In genomic region chr4:35252866-35253265, GRCh38 we compare ENCODE assay signal across 23 cellular contexts.
DNase-seq lines count a peak whose midpoint lies in the region; ATAC-seq, FAIRE-seq and TF ChIP-seq lines count a peak whose summit lies in the region.
"Had no signal": no experiment of that assay in that cellular context is flagged by ENCODE, and none has a peak within 500 bp of the region (broad histone marks: within the 10 kb centered on the region; RNA-seq: fewer than 3 reads in every experiment).

No MANE protein-coding gene starts in this region.

- no peak overlapping the region for H4K12ac ChIP-seq in trophoblast cell (ENCODE audit: low read depth, low read length)

- H3K27me3 Mint-ChIP-seq in GM23338 (ENCODE audit: insufficient read depth, low read depth, poor library complexity), result no peaks in the 10 kb centered on the region
- H3K27me3 Mint-ChIP-seq: CD4-positive, CD25-positive, alpha-beta regulatory T cell had no signal

- no peak overlapping the region for H4K8ac ChIP-seq in trophoblast cell (ENCODE audit: low read depth, low read length)

- no peak overlapping the region for H3K4me2 ChIP-seq in GM23338
- H3K4me2 ChIP-seq in trophoblast cell (ENCODE audit: low read length), result no peak overlapping the region

- no peak overlapping the region for H3K9ac ChIP-seq in trophoblast cell (ENCODE audit: low read length)
- H3K9ac ChIP-seq: GM23248 had no signal

- no peak overlapping the region for H3K14ac ChIP-seq in trophoblast cell (ENCODE audit: low read length)

- H4K91ac ChIP-seq in trophoblast cell (ENCODE audit: low read depth, low read length), result no peak overlapping the region

- H3K4me1 ChIP-seq in GM23338 (ENCODE audit: insufficient read depth), result peaks cover under 1% of the 10 kb centered on the region; the same call in 1 of the 2 replicates
- H3K4me1 ChIP-seq in trophoblast cell (ENCODE audit: control insufficient read depth in 1 of 2, insufficient read depth in 2 of 2, low read length in 2 of 2), result peaks cover 0 to 2% of the 10 kb centered on the region in 2 experiments
- H3K4me1 ChIP-seq: HAP-1 had no signal

- H3K79me2 ChIP-seq in GM23338 (replicated peaks; ENCODE audit: insufficient read depth) (no peaks in the 10 kb centered on the region), trophoblast cell (ENCODE audit: control insufficient read depth, insufficient read depth, low read length, poor library complexity) (no peaks in the 10 kb centered on the region)

- H3K18ac ChIP-seq in trophoblast cell (ENCODE audit: low read length), result no peak overlapping the region

- H3K27me3 ChIP-seq in GM23338 (ENCODE audit: insufficient read depth) (no peaks in the 10 kb centered on the region), trophoblast cell (ENCODE audit: insufficient read depth, low read length) (no peaks in the 10 kb centered on the region)

- no peak overlapping the region for H2BK12ac ChIP-seq in trophoblast cell (ENCODE audit: low read length)

- H3K36me3 ChIP-seq in GM23338 (ENCODE audit: insufficient read depth) (no peaks in the 10 kb centered on the region), trophoblast cell (ENCODE audit: control insufficient read depth in 1 of 2, insufficient read depth in 2 of 2, low read length in 2 of 2) (no peaks in the 10 kb centered on the region)
- H3K36me3 ChIP-seq: HAP-1 had no signal

- H2BK120ac ChIP-seq in trophoblast cell (ENCODE audit: insufficient read depth, low read length, poor library complexity), result no peak overlapping the region

- peaks cover under 1% of the 10 kb centered on the region for H3K9me3 ChIP-seq in trophoblast cell (ENCODE audit: insufficient read depth, low read depth, low read length)
- H3K9me3 ChIP-seq: HAP-1 had no signal

- no peak for FAIRE-seq in RCC 7860 (lab: Jason Lieb, UNC)
- FAIRE-seq: GM18507 had no signal

- no peak overlapping the region for H3K4me3 Mint-ChIP-seq in GM23338
- H3K4me3 Mint-ChIP-seq: CD4-positive, CD25-positive, alpha-beta regulatory T cell had no signal

- H4K20me1 ChIP-seq in GM23338 (replicated peaks; ENCODE audit: insufficient read depth), result no peaks in the 10 kb centered on the region

- ATAC-seq in GM23338 (no peak), left colon (no peak)

- H3K4me3 ChIP-seq in GM23338 (no peak overlapping the region), trophoblast cell (ENCODE audit: low read depth, low read length) (no peak overlapping the region)
- H3K4me3 ChIP-seq: GM23248, HAP-1, SK-N-MC had no signal

- peaks cover 2% of the 10 kb centered on the region; the same call in 1 of the 3 replicates for H3K36me3 Mint-ChIP-seq in GM23338 (ENCODE audit: low read depth)
- H3K36me3 Mint-ChIP-seq: CD4-positive, CD25-positive, alpha-beta regulatory T cell had no signal

- H3K23ac ChIP-seq in trophoblast cell (ENCODE audit: low read length), result no peak overlapping the region

- peak; percentile 1 for DNase-seq in GM23338 (ENCODE audit: low spot score)
- DNase-seq in RCC 7860 (ENCODE audit: low spot score), result peak; percentile 44
- peak; percentile 23 for DNase-seq in glomerular visceral epithelial cell (ENCODE audit: extremely low spot score)
- DNase-seq in trophoblast cell, result peak; percentile 62 to 85
- no peak for DNase-seq in DMS53 (lab: John Stamatoyannopoulos, UW)
- DNase-seq in SW480 (ENCODE audit: low spot score), result no peak
- no peak for DNase-seq in stimulated activated CD4-positive, alpha-beta T cell treated with anti-CD3 and anti-CD28 coated beads, Interleukin-4, amount 100 ng/mL, for 1 hour
- no peak for DNase-seq in left colon
- DNase-seq: CD4-positive, CD25-positive, alpha-beta regulatory T cell; DMS153; GDM1; GM23248; Karpas-422; NCI-H1694; NCI-H2081; NCI-H2171 treated with DMSO at 0.1 percent for 48 hours; NCI-H446; NCI-H526; OCI-M1; SHP77 had no signal

- intact Hi-C loops in left colon (cut with DNase I, micrococcal nuclease), result no loop called here

- H3K4ac ChIP-seq in trophoblast cell (ENCODE audit: low read depth, low read length), result no peak overlapping the region

- no peak overlapping the region for H2AK5ac ChIP-seq in trophoblast cell (ENCODE audit: low read length)

- no peaks in the 10 kb centered on the region for H3K9me3 Mint-ChIP-seq in GM23338

- peaks cover 5% of the 10 kb centered on the region; the same call in 2 of the 3 replicates for H3K4me1 Mint-ChIP-seq in GM23338
- H3K4me1 Mint-ChIP-seq: CD4-positive, CD25-positive, alpha-beta regulatory T cell had no signal

- H2BK5ac ChIP-seq in trophoblast cell (ENCODE audit: low read depth, low read length, poor library complexity), result no peak overlapping the region

- H3K27ac Mint-ChIP-seq in GM23338, result no peak overlapping the region
- H3K27ac Mint-ChIP-seq: CD4-positive, CD25-positive, alpha-beta regulatory T cell had no signal

- H2AFZ ChIP-seq in GM23338, result no peak overlapping the region
- H2AFZ ChIP-seq in trophoblast cell (ENCODE audit: insufficient read depth, low read length, poor library complexity), result no peak overlapping the region
- H2AFZ ChIP-seq: GM23248 had no signal

- H3K27ac ChIP-seq in GM23338 (ENCODE audit: low read depth) (no peak overlapping the region), trophoblast cell (ENCODE audit: low read depth, low read length) (peak overlapping the region; percentile 28)
- H3K27ac ChIP-seq: GM23248, SK-N-MC had no signal

- WGBS in trophoblast cell (ENCODE audit: extremely low coverage, insufficient coverage, insufficient read length), result no CpG with 5 or more reads among the region's 3 CpGs

- no peaks in the 10 kb centered on the region for H3K79me1 ChIP-seq in trophoblast cell (ENCODE audit: low read length)

- TF ChIP-seq CTCF in GM23338 (conservative IDR thresholded peaks at IDR 0.05; ENCODE audit: low read depth in 2 of 2), result no peak

- no peaks in the 10 kb centered on the region for H3F3A ChIP-seq in GM23338 (replicated peaks; ENCODE audit: low read depth)

- 0 out of 2 replicates have a peak, but pooled peaks cover 6% of the 10 kb centered on the region for H3K9me2 ChIP-seq in GM23338 (ENCODE audit: insufficient read depth)

TF ChIP-seq in GM23338, 12 proteins besides CTCF, POLR2A, EP300 and RAD21 (continues in another document):
- TF ChIP-seq REST (IDR thresholded peaks at IDR 0.05; ENCODE audit: unreplicated experiment) (no peak), ZNF331 (CRISPR knock-in tag; IDR thresholded peaks at IDR 0.05; ENCODE audit: low read depth) (no peak), JUNB (IDR thresholded peaks at IDR 0.05; ENCODE audit: unreplicated experiment) (no peak), ETS1 (IDR thresholded peaks at IDR 0.05) (no peak), CREB1 (CRISPR knock-in tag; IDR thresholded peaks at IDR 0.05; ENCODE audit: low read depth) (no peak), ZNF114 (CRISPR knock-in tag; IDR thresholded peaks at IDR 0.05) (no peak), STAT1 (IDR thresholded peaks at IDR 0.05; ENCODE audit: unreplicated experiment) (no peak), EZH2phosphoT487 (IDR thresholded peaks at IDR 0.05; ENCODE audit: unreplicated experiment) (no peak)

Comparison
In these comparisons a context has a peak if more than half of its experiments do, and no peak if none do; other contexts are left out.
1. DNase-seq: peak in GM23338 (single experiment), RCC 7860 (single experiment), glomerular visceral epithelial cell (single experiment) and trophoblast cell (2 of 2); none in DMS53 (single experiment), SW480 (single experiment), stimulated activated CD4-positive, alpha-beta T cell treated with anti-CD3 and anti-CD28 coated beads, Interleukin-4, amount 100 ng/mL, for 1 hour (single experiment) and left colon (0 of 2).